8 cellular contexts compared by ENCODE assay signal in the genomic region with DNA sequence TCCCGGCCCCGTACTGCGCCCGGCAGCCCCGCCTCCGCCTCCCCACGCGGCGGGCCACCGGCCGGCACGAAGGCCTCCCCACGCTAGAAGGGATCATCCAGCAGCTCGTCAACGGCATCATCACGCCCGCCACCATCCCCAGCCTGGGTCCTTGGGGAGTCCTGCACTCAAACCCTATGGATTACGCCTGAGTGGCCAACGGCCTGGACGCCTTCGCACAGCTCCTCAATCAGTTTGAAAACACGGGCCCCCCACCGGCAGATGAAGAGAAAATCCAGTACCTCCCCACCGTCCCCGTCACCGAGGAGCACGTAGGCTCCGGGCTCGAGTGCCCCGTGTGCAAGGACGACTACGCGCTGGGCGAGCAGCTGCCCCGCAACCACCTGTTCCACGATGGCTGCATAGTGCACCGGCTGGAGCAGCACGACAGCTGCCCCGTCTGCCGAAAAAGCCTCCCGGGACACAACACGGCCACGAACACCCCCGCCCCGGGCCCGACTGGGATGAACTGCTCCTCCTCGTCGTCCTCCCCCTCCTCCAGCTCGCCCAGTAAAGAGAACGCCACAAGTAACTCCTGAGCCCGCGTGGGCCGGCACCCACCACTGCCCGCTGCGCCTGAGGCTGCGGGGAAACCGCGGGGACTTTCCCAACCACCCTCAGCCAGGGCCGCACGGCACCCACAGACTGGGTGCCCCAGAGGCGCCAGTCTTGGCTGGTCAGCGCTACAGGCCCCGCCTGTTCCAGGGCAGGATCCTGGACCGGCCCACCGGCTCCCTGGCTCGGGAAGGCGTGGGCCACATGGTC. TPM values are rescaled to one million over a fixed set of nuclear protein-coding genes. Genes with fewer than 3 reads are reported as not detected.
DNase-seq lines count a peak whose midpoint lies in the region; ATAC-seq, FAIRE-seq and TF ChIP-seq lines count a peak whose summit lies in the region.

No MANE protein-coding gene starts in this region.

- intact Hi-C loops in left ventricle myocardium inferior (cut with micrococcal nuclease): no loop called here

- H3K27ac ChIP-seq in left ventricle myocardium inferior (replicated peaks): no peak overlapping the region

- H3K9me3 ChIP-seq in left ventricle myocardium inferior (replicated peaks): no peaks in the 10 kb centered on the region

- peaks cover 57% of the 10 kb centered on the region for H3K27me3 ChIP-seq in left ventricle myocardium inferior (ENCODE audit: low read depth)

- TF ChIP-seq CTCF in left ventricle myocardium inferior (IDR thresholded peaks at IDR 0.05; ENCODE audit: borderline replicate concordance): no peak

- no peak for TF ChIP-seq POLR2A in GM12891 (IDR thresholded peaks at IDR 0.05; ENCODE audit: low read depth, low read length)

- peak overlapping the region; percentile 63 for H3K4me3 ChIP-seq in left ventricle myocardium inferior

- H3K4me1 ChIP-seq in left ventricle myocardium inferior: peaks cover 28% of the 10 kb centered on the region

- DNase-seq in GM12891 (ENCODE audit: insufficient read length, low spot score): peak; percentile 61
- DNase-seq in activated T-cell treated with anti-CD3 and anti-CD28 coated beads, Interleukin-2, amount 50 U/mL, for 1 hour: peak; percentile 34
- DNase-seq in left ventricle myocardium inferior: no peak
- peak; percentile 23 for DNase-seq in stimulated activated CD4-positive, alpha-beta T cell treated with anti-CD3 and anti-CD28 coated beads, Interleukin-4, amount 100 ng/mL, for 1 hour
- no peak for DNase-seq in NCI-H526 (lab: John Stamatoyannopoulos, UW)
- DNase-seq in COLO829 (ENCODE audit: low spot score): no peak
- DNase-seq in AG08395 (ENCODE audit: low spot score): no peak

- FAIRE-seq in GM12891 (lab: Jason Lieb, UNC): peak; percentile 93

- no peaks in the 10 kb centered on the region for H3K36me3 ChIP-seq in left ventricle myocardium inferior

- ATAC-seq in HG03095 (IDR thresholded peaks at IDR 0.05; ENCODE audit: unreplicated experiment): peak; percentile 59

TF ChIP-seq in GM12891, 5 proteins besides CTCF, POLR2A, EP300 and RAD21:
- TF ChIP-seq POLR2AphosphoS5 (IDR thresholded peaks at IDR 0.05; ENCODE audit: low read depth, low read length): no peak
- TF ChIP-seq POU2F2 (IDR thresholded peaks at IDR 0.05; ENCODE audit: low read depth, low read length): no peak
- no peak for TF ChIP-seq SPI1 (IDR thresholded peaks at IDR 0.05; ENCODE audit: low read depth, low read length)
- TF ChIP-seq PAX5 (IDR thresholded peaks at IDR 0.05; ENCODE audit: insufficient read depth, low read length, severe bottlenecking): no peak
- TF ChIP-seq TAF1 (IDR thresholded peaks at IDR 0.05; ENCODE audit: low read depth, low read length): no peak
TF ChIP-seq in GM12891: peak in this region for 0.

RNA-seq across cellular contexts. Expression of gene AKAP1, which starts 39.0 kb away (rescaled TPM):
- 10.7 TPM for polyA plus RNA-seq in GM12891 (2012; ENCODE audit: low read depth, missing spikeins)
- total RNA-seq in left ventricle myocardium inferior: 214 TPM

Comparison
In these comparisons a context has a peak if more than half of its experiments do, and no peak if none do; other contexts are left out.
1. DNase-seq: peak in GM12891 (single experiment), activated T-cell treated with anti-CD3 and anti-CD28 coated beads, Interleukin-2, amount 50 U/mL, for 1 hour (single experiment) and stimulated activated CD4-positive, alpha-beta T cell treated with anti-CD3 and anti-CD28 coated beads, Interleukin-4, amount 100 ng/mL, for 1 hour (single experiment); none in left ventricle myocardium inferior (single experiment), NCI-H526 (0 of 2), COLO829 (single experiment) and AG08395 (single experiment).